In the genomic region with DNA sequence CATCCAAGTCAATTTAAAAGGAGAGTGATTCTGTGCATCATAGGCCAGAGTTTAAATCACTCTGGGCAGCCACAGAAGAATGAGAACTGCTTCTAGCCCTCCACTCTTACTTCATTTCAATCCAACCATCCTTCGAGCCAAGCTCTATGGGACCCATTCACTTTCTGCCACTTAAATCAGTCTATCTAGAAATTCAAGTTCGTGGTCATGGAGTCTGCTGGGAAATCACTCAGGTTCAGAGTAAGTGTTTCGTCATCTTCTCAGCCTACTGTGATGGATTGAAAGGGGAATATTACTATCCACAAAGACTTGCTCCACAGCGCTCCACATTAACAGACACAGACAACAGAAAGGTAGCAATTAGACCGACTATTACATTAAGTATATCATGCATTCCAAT, we compare ENCODE assay signal across 14 cellular contexts. TPM values are rescaled to one million over a fixed set of nuclear protein-coding genes. Genes with fewer than 3 reads are reported as not detected.
"Had no signal": no experiment of that assay in that cellular context is flagged by ENCODE, and none has a peak within 500 bp of the region (broad histone marks: within the 10 kb centered on the region; RNA-seq: fewer than 3 reads in every experiment).

No MANE protein-coding gene starts in this region.

- H3K36me3 Mint-ChIP-seq: natural killer cell had no signal

- DNase-seq: activated CD8-positive, alpha-beta memory T cell treated with anti-CD3 and anti-CD28 coated beads for 24 hours; activated naive CD4-positive, alpha-beta T cell; colonic mucosa; foreskin fibroblast; mesenchymal stem cell; natural killer cell; stimulated activated CD4-positive, alpha-beta T cell treated with anti-CD3 and anti-CD28 coated beads, Interleukin-15, amount 100 ng/mL, for 24 hours; stimulated activated CD4-positive, alpha-beta T cell treated with anti-CD3 and anti-CD28 coated beads, Interleukin-4, amount 100 ng/mL, for 1 hour; stimulated activated naive B cell treated with anti-CD40 and anti-IgM and Interleukin-4, amounts not matched to agents 10 μg/mL and 1 μg/mL and 100 μg/mL, for 72 hours had no signal

- H3K27ac Mint-ChIP-seq: stimulated activated naive B cell treated with anti-CD40 and anti-IgM and Interleukin-4, amounts not matched to agents 10 μg/mL and 1 μg/mL and 100 μg/mL, for 72 hours had no signal

- H3K9me3 Mint-ChIP-seq: natural killer cell; stimulated activated naive B cell treated with anti-CD40 and anti-IgM and Interleukin-4, amounts not matched to agents 10 μg/mL and 1 μg/mL and 100 μg/mL, for 72 hours had no signal

- H3K4me3 Mint-ChIP-seq: natural killer cell; stimulated activated naive B cell treated with anti-CD40 and anti-IgM and Interleukin-4, amounts not matched to agents 10 μg/mL and 1 μg/mL and 100 μg/mL, for 72 hours had no signal

- H3K27me3 Mint-ChIP-seq: stimulated activated naive B cell treated with anti-CD40 and anti-IgM and Interleukin-4, amounts not matched to agents 10 μg/mL and 1 μg/mL and 100 μg/mL, for 72 hours had no signal

- H3K4me3 ChIP-seq: cardiac muscle cell, colonic mucosa, esophagus muscularis mucosa, skin epidermis, tibial nerve had no signal

RNA-seq across cellular contexts. Expression of gene MEIG1, which starts 9.9 kb away (rescaled TPM):
- total RNA-seq: cardiac muscle cell, esophagus muscularis mucosa, mucosa of gallbladder, natural killer cell, tibial nerve had no signal
